11 cellular contexts compared by ENCODE assay signal in genomic region chr22:19799322-19800190, GRCh38. TPM values are rescaled to one million over a fixed set of nuclear protein-coding genes. Genes with fewer than 3 reads are reported as not detected.
DNase-seq lines count a peak whose midpoint lies in the region; ATAC-seq and TF ChIP-seq lines count a peak whose summit lies in the region.
"Had no signal": no experiment of that assay in that cellular context is flagged by ENCODE, and none has a peak within 500 bp of the region (broad histone marks: within the 10 kb centered on the region; RNA-seq: fewer than 3 reads in every experiment).

No MANE protein-coding gene starts in this region.

- H3K27me3 ChIP-seq in ascending aorta (no peaks in the 10 kb centered on the region), left ventricle myocardium inferior (ENCODE audit: low read depth) (no peaks in the 10 kb centered on the region)
- H3K27me3 ChIP-seq: foreskin keratinocyte had no signal

- no peaks in the 10 kb centered on the region for H3K4me1 ChIP-seq in HEK293 (ENCODE audit: control insufficient read depth, insufficient read depth, low read length)
- H3K4me1 ChIP-seq in ascending aorta = no peaks in the 10 kb centered on the region
- H3K4me1 ChIP-seq in left ventricle myocardium inferior = peaks cover 11% of the 10 kb centered on the region

- H3K4me3 ChIP-seq in HEK293 (ENCODE audit: low read depth, low read length) (no peak overlapping the region), ascending aorta (no peak overlapping the region), left ventricle myocardium inferior (no peak overlapping the region)

- TF ChIP-seq CTCF in HEK293 (tag by site-specific recombination; IDR thresholded peaks at IDR 0.05) (no peak), ascending aorta (IDR thresholded peaks at IDR 0.05) (no peak), left ventricle myocardium inferior (IDR thresholded peaks at IDR 0.05; ENCODE audit: borderline replicate concordance) (no peak)

- ATAC-seq in HG02981 (IDR thresholded peaks at IDR 0.05; ENCODE audit: unreplicated experiment) = no peak
- no peak for ATAC-seq in HG03045 (IDR thresholded peaks at IDR 0.05; ENCODE audit: unreplicated experiment)
- ATAC-seq in HG02623 (IDR thresholded peaks at IDR 0.05; ENCODE audit: unreplicated experiment) = no peak
- ATAC-seq: foreskin keratinocyte had no signal

- H3K9me3 ChIP-seq in HEK293 (ENCODE audit: control insufficient read depth, insufficient read depth, low read depth, low read length) (no peaks in the 10 kb centered on the region), ascending aorta (no peaks in the 10 kb centered on the region), left ventricle myocardium inferior (replicated peaks) (no peaks in the 10 kb centered on the region)

- intact Hi-C loops in ascending aorta (cut with DNase I) = no loop called here
- intact Hi-C loops in left ventricle myocardium inferior (cut with micrococcal nuclease) = no loop called here

- H3K36me3 ChIP-seq in HEK293 (ENCODE audit: control insufficient read depth in 2 of 2, insufficient read depth in 1 of 2, low read length in 2 of 2) = peaks cover 0 to 32% of the 10 kb centered on the region in 2 experiments; a peak in 1 of 3 replicates
- H3K36me3 ChIP-seq in ascending aorta = no peaks in the 10 kb centered on the region
- no peaks in the 10 kb centered on the region for H3K36me3 ChIP-seq in left ventricle myocardium inferior

- CTCF ChIA-PET in HEK293 (lab: Yijun Ruan, JAX) = interaction anchor here (1.0 to 2.0 kb wide), 2 partner anchors 27 to 69 kb away, joined by 3 to 7 read pairs; no protein-coding TSS in a partner anchor

- POLR2A ChIA-PET in HEK293 (lab: Yijun Ruan, JAX) = interaction anchor here (1.4 kb wide), 1 partner anchor 55 kb away, joined by 5 read pairs; the partner anchor contains the start of genes GNB1L and RTL10

- no peak overlapping the region for H3K27ac ChIP-seq in HEK293 (ENCODE audit: extremely low read depth, low read depth, low read length)
- H3K27ac ChIP-seq in ascending aorta = no peak overlapping the region
- H3K27ac ChIP-seq in left ventricle myocardium inferior (replicated peaks) = no peak overlapping the region
- H3K27ac ChIP-seq: foreskin keratinocyte had no signal

- DNase-seq in ascending aorta (ENCODE audit: low spot score in 2 of 2) = peak; percentile 36 to 81
- DNase-seq in left ventricle myocardium inferior = peak; percentile 35
- DNase-seq in ureter (ENCODE audit: low spot score) = peak; percentile 67
- DNase-seq: activated CD4-positive, alpha-beta memory T cell treated with anti-CD3 and anti-CD28 coated beads for 36 hours; activated naive CD8-positive, alpha-beta T cell treated with anti-CD3 and anti-CD28 coated beads for 36 hours; foreskin keratinocyte; SIG-M5 had no signal

TF ChIP-seq in HEK293, 187 proteins besides CTCF, POLR2A, EP300 and RAD21:
- no peak for TF ChIP-seq ZSCAN16 (tag by site-specific recombination; IDR thresholded peaks at IDR 0.05)
- 0 out of 2 replicates have a peak, but pooled peaks have one; percentile 33 for TF ChIP-seq BCL11A (tag by site-specific recombination; IDR thresholded peaks at IDR 0.05; ENCODE audit: low read depth)

RNA-seq across cellular contexts. Expression of gene TBX1, which starts 39.0 kb away (rescaled TPM):
- total RNA-seq in ascending aorta = not detected
- total RNA-seq in left ventricle myocardium inferior = 8.0 TPM
- total RNA-seq in ureter = 13.0 TPM
- total RNA-seq: activated CD4-positive, alpha-beta memory T cell treated with anti-CD3 and anti-CD28 coated beads for 36 hours; activated naive CD8-positive, alpha-beta T cell treated with anti-CD3 and anti-CD28 coated beads for 36 hours had no signal

RNA-seq across cellular contexts. Expression of gene GNB1L, which starts 55.1 kb away (rescaled TPM):
- total RNA-seq in ascending aorta (7.9 TPM), left ventricle myocardium inferior (2.9 TPM), ureter (6.0 TPM)

RNA-seq across cellular contexts. Expression of gene RTL10, which starts 55.1 kb away (rescaled TPM):
- 8.8 TPM for total RNA-seq in ascending aorta
- 6.6 TPM for total RNA-seq in left ventricle myocardium inferior
- total RNA-seq in ureter = 28.6 TPM
